Comparison of ENCODE assay signal across 1 cellular context in the genomic region with DNA sequence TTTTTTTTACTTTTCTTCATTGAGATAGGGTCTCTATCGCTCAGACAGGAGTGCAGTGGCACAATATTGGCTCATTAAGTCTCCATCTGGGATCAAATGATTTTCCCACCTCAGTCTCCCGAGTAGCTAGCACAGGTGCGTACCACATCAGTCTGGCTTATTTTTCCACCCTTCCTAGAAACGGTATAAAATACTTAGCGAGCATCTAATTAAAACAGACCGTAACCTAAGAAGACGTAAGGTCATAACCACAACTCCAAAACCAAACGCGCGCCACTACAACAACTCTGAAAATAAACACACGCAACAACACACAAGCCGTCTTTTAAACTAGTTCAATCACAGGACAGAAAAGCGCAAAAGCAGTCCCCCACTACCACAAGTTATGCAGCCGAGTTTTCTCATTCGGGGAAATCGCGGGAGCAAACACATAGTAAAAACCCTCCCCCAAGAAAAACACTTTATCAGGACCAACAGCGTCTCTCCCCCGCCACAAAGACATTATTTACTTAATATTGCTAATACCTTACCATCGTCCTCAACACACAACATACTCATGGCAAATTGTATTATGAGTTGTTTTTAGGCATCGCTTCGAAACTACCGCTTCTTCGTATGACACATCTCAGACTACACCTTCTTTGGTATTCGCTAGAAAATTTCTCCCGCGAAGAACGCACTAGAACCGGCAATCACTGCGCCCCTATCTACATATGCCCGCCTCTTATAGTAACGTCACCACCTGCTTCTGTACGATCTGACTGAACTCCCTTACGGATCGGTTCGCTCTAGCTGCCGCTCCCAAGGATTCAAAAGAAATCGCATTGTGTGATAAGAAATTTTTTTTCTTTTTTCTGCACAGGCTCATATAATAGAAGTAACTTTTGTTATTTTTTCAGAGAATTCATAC.
TF ChIP-seq lines count a peak whose summit lies in the region.

No MANE protein-coding gene starts in this region.

TF ChIP-seq in K562, 482 proteins besides CTCF, POLR2A, EP300 and RAD21 (continued from another document and continues in another):
- TF ChIP-seq SMARCB1 (IDR thresholded peaks at IDR 0.05; ENCODE audit: insufficient read length, low read depth) = no peak
- TF ChIP-seq, protein P1, sequence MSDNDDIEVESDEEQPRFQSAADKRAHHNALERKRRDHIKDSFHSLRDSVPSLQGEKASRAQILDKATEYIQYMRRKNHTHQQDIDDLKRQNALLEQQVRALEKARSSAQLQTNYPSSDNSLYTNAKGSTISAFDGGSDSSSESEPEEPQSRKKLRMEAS (CRISPR knock-in tag; IDR thresholded peaks at IDR 0.05) = peak; percentile 50; the same call in 1 of the 2 replicates
- TF ChIP-seq L3MBTL2 (IDR thresholded peaks at IDR 0.05) = peak; percentile 50; the same call in 1 of the 2 replicates
- peak; percentile 53 for TF ChIP-seq U2AF1 (optimal IDR thresholded peaks at IDR 0.05; ENCODE audit: low read depth, low read length)
- TF ChIP-seq ZNF511 (CRISPR knock-in tag; IDR thresholded peaks at IDR 0.05) = peak; percentile 92; the same call in 1 of the 2 replicates
- TF ChIP-seq ZNF347 (CRISPR knock-in tag; IDR thresholded peaks at IDR 0.05; ENCODE audit: low read depth) = peak; percentile 97
- TF ChIP-seq, protein P2, sequence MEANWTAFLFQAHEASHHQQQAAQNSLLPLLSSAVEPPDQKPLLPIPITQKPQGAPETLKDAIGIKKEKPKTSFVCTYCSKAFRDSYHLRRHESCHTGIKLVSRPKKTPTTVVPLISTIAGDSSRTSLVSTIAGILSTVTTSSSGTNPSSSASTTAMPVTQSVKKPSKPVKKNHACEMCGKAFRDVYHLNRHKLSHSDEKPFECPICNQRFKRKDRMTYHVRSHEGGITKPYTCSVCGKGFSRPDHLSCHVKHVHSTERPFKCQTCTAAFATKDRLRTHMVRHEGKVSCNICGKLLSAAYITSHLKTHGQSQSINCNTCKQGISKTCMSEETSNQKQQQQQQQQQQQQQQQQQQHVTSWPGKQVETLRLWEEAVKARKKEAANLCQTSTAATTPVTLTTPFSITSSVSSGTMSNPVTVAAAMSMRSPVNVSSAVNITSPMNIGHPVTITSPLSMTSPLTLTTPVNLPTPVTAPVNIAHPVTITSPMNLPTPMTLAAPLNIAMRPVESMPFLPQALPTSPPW (CRISPR knock-in tag; IDR thresholded peaks at IDR 0.05) = peak; percentile 72
- no peak; the same call in 1 of the 2 replicates for TF ChIP-seq TCF3 (CRISPR knock-in tag; IDR thresholded peaks at IDR 0.05)
- TF ChIP-seq MIER1 (IDR thresholded peaks at IDR 0.05; ENCODE audit: low read depth) = peak; percentile 24; the same call in 1 of the 2 replicates
- TF ChIP-seq ZNF586 (CRISPR knock-in tag; conservative IDR thresholded peaks at IDR 0.05) = peak; percentile 99
- no peak for TF ChIP-seq CC2D1A (IDR thresholded peaks at IDR 0.05)
- peak; percentile 58; the same call in 1 of the 2 replicates for TF ChIP-seq JUND (IDR thresholded peaks at IDR 0.05; ENCODE audit: borderline replicate concordance, low read depth, low read length)
- TF ChIP-seq JUND (tag; IDR thresholded peaks at IDR 0.05; ENCODE audit: borderline replicate concordance, low read depth, low read length) = peak; percentile 79; the same call in 1 of the 3 replicates
- TF ChIP-seq TSHZ1 (CRISPR knock-in tag; IDR thresholded peaks at IDR 0.05) = peak; percentile 67; the same call in 1 of the 2 replicates
- TF ChIP-seq SMAD3 (CRISPR knock-in tag; conservative IDR thresholded peaks at IDR 0.05) = peak; percentile 99
- TF ChIP-seq, protein P3, sequence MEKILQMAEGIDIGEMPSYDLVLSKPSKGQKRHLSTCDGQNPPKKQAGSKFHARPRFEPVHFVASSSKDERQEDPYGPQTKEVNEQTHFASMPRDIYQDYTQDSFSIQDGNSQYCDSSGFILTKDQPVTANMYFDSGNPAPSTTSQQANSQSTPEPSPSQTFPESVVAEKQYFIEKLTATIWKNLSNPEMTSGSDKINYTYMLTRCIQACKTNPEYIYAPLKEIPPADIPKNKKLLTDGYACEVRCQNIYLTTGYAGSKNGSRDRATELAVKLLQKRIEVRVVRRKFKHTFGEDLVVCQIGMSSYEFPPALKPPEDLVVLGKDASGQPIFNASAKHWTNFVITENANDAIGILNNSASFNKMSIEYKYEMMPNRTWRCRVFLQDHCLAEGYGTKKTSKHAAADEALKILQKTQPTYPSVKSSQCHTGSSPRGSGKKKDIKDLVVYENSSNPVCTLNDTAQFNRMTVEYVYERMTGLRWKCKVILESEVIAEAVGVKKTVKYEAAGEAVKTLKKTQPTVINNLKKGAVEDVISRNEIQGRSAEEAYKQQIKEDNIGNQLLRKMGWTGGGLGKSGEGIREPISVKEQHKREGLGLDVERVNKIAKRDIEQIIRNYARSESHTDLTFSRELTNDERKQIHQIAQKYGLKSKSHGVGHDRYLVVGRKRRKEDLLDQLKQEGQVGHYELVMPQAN (IDR thresholded peaks at IDR 0.05; ENCODE audit: borderline replicate concordance) = peak; percentile 69
- TF ChIP-seq PHF8 (IDR thresholded peaks at IDR 0.05; ENCODE audit: borderline replicate concordance, low read length) = peak; percentile 47; the same call in 1 of the 2 replicates
- TF ChIP-seq NUFIP1 (IDR thresholded peaks at IDR 0.05; ENCODE audit: partially characterized antibody) = peak; percentile 85
- TF ChIP-seq, protein P4, sequence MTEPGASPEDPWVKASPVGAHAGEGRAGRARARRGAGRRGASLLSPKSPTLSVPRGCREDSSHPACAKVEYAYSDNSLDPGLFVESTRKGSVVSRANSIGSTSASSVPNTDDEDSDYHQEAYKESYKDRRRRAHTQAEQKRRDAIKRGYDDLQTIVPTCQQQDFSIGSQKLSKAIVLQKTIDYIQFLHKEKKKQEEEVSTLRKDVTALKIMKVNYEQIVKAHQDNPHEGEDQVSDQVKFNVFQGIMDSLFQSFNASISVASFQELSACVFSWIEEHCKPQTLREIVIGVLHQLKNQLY (CRISPR knock-in tag; conservative IDR thresholded peaks at IDR 0.05) = peak; percentile 98 to 99
- peak; percentile 66; the same call in 1 of the 2 replicates for TF ChIP-seq ZEB2 (IDR thresholded peaks at IDR 0.05)
- TF ChIP-seq NBN (IDR thresholded peaks at IDR 0.05; ENCODE audit: low read depth) = peak; percentile 96
- no peak for TF ChIP-seq EZH2 (IDR thresholded peaks at IDR 0.05; ENCODE audit: borderline replicate concordance, low read depth, low read length)
- peak; percentile 98 for TF ChIP-seq NCOR1 (IDR thresholded peaks at IDR 0.05)
- TF ChIP-seq, protein P5, sequence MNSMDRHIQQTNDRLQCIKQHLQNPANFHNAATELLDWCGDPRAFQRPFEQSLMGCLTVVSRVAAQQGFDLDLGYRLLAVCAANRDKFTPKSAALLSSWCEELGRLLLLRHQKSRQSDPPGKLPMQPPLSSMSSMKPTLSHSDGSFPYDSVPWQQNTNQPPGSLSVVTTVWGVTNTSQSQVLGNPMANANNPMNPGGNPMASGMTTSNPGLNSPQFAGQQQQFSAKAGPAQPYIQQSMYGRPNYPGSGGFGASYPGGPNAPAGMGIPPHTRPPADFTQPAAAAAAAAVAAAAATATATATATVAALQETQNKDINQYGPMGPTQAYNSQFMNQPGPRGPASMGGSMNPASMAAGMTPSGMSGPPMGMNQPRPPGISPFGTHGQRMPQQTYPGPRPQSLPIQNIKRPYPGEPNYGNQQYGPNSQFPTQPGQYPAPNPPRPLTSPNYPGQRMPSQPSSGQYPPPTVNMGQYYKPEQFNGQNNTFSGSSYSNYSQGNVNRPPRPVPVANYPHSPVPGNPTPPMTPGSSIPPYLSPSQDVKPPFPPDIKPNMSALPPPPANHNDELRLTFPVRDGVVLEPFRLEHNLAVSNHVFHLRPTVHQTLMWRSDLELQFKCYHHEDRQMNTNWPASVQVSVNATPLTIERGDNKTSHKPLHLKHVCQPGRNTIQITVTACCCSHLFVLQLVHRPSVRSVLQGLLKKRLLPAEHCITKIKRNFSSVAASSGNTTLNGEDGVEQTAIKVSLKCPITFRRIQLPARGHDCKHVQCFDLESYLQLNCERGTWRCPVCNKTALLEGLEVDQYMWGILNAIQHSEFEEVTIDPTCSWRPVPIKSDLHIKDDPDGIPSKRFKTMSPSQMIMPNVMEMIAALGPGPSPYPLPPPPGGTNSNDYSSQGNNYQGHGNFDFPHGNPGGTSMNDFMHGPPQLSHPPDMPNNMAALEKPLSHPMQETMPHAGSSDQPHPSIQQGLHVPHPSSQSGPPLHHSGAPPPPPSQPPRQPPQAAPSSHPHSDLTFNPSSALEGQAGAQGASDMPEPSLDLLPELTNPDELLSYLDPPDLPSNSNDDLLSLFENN (IDR thresholded peaks at IDR 0.05; ENCODE audit: low read depth in 2 of 2, low read length in 2 of 2) = peak in 1 of 2 experiments; percentile 100; a peak in 2 of 4 replicates
- TF ChIP-seq ZNF785 (CRISPR knock-in tag; IDR thresholded peaks at IDR 0.05) = no peak
- peak; percentile 63; the same call in 1 of the 2 replicates for TF ChIP-seq SNIP1 (IDR thresholded peaks at IDR 0.05; ENCODE audit: low read depth)
- TF ChIP-seq, protein P6, sequence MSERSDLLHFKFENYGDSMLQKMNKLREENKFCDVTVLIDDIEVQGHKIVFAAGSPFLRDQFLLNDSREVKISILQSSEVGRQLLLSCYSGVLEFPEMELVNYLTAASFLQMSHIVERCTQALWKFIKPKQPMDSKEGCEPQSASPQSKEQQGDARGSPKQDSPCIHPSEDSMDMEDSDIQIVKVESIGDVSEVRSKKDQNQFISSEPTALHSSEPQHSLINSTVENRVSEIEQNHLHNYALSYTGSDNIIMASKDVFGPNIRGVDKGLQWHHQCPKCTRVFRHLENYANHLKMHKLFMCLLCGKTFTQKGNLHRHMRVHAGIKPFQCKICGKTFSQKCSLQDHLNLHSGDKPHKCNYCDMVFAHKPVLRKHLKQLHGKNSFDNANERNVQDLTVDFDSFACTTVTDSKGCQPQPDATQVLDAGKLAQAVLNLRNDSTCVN (CRISPR knock-in tag; IDR thresholded peaks at IDR 0.05) = peak; percentile 100
- peak; percentile 99 for TF ChIP-seq ZNF57 (CRISPR knock-in tag; IDR thresholded peaks at IDR 0.05)
- TF ChIP-seq, protein P7, sequence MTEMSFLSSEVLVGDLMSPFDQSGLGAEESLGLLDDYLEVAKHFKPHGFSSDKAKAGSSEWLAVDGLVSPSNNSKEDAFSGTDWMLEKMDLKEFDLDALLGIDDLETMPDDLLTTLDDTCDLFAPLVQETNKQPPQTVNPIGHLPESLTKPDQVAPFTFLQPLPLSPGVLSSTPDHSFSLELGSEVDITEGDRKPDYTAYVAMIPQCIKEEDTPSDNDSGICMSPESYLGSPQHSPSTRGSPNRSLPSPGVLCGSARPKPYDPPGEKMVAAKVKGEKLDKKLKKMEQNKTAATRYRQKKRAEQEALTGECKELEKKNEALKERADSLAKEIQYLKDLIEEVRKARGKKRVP (CRISPR knock-in tag; IDR thresholded peaks at IDR 0.05) = peak; percentile 98
- TF ChIP-seq KDM1A (IDR thresholded peaks at IDR 0.05) = peak; percentile 90 to 91
- no peak for TF ChIP-seq ZNF124 (CRISPR knock-in tag; IDR thresholded peaks at IDR 0.05)
- TF ChIP-seq, protein P8, sequence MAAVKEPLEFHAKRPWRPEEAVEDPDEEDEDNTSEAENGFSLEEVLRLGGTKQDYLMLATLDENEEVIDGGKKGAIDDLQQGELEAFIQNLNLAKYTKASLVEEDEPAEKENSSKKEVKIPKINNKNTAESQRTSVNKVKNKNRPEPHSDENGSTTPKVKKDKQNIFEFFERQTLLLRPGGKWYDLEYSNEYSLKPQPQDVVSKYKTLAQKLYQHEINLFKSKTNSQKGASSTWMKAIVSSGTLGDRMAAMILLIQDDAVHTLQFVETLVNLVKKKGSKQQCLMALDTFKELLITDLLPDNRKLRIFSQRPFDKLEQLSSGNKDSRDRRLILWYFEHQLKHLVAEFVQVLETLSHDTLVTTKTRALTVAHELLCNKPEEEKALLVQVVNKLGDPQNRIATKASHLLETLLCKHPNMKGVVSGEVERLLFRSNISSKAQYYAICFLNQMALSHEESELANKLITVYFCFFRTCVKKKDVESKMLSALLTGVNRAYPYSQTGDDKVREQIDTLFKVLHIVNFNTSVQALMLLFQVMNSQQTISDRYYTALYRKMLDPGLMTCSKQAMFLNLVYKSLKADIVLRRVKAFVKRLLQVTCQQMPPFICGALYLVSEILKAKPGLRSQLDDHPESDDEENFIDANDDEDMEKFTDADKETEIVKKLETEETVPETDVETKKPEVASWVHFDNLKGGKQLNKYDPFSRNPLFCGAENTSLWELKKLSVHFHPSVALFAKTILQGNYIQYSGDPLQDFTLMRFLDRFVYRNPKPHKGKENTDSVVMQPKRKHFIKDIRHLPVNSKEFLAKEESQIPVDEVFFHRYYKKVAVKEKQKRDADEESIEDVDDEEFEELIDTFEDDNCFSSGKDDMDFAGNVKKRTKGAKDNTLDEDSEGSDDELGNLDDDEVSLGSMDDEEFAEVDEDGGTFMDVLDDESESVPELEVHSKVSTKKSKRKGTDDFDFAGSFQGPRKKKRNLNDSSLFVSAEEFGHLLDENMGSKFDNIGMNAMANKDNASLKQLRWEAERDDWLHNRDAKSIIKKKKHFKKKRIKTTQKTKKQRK (IDR thresholded peaks at IDR 0.05; ENCODE audit: borderline replicate concordance, low read depth, low read length) = peak; percentile 67
- TF ChIP-seq C11orf30 (IDR thresholded peaks at IDR 0.05; ENCODE audit: low read depth) = no peak
- peak; percentile 76; the same call in 1 of the 2 replicates for TF ChIP-seq PREB (CRISPR knock-in tag; IDR thresholded peaks at IDR 0.05)
